ENCODE assay signal across 1 cellular context in the genomic region with DNA sequence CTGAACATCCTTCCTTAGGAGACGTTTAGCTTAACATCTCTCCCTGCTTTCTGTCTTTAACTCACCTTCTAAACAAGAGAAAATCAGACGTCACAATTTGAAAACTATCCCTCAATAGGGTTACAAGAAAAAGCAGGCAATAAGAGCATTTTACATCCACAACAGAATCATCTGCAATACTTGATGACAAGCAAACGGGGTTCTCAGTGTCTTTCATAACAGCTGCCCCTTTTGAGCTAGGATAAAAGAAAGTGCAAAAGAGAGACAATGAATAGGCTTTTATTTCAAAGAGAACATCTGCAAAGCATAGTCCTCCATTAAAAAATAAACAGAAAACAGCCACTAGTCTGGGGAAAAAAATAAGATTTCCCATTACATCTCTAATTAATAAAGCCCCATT.
TF ChIP-seq lines count a peak whose summit lies in the region.

No MANE protein-coding gene starts in this region.

TF ChIP-seq in neural cell, 6 proteins besides CTCF, POLR2A, EP300 and RAD21 (continued from another document):
- TF ChIP-seq, protein P1, sequence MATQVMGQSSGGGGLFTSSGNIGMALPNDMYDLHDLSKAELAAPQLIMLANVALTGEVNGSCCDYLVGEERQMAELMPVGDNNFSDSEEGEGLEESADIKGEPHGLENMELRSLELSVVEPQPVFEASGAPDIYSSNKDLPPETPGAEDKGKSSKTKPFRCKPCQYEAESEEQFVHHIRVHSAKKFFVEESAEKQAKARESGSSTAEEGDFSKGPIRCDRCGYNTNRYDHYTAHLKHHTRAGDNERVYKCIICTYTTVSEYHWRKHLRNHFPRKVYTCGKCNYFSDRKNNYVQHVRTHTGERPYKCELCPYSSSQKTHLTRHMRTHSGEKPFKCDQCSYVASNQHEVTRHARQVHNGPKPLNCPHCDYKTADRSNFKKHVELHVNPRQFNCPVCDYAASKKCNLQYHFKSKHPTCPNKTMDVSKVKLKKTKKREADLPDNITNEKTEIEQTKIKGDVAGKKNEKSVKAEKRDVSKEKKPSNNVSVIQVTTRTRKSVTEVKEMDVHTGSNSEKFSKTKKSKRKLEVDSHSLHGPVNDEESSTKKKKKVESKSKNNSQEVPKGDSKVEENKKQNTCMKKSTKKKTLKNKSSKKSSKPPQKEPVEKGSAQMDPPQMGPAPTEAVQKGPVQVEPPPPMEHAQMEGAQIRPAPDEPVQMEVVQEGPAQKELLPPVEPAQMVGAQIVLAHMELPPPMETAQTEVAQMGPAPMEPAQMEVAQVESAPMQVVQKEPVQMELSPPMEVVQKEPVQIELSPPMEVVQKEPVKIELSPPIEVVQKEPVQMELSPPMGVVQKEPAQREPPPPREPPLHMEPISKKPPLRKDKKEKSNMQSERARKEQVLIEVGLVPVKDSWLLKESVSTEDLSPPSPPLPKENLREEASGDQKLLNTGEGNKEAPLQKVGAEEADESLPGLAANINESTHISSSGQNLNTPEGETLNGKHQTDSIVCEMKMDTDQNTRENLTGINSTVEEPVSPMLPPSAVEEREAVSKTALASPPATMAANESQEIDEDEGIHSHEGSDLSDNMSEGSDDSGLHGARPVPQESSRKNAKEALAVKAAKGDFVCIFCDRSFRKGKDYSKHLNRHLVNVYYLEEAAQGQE (IDR thresholded peaks at IDR 0.05; ENCODE audit: borderline replicate concordance), result no peak
